In genomic region chr7:95808396-95808795, GRCh38 we compare ENCODE assay signal across 23 cellular contexts. TPM values are rescaled to one million over a fixed set of nuclear protein-coding genes. Genes with fewer than 3 reads are reported as not detected.
DNase-seq lines count a peak whose midpoint lies in the region; ATAC-seq and TF ChIP-seq lines count a peak whose summit lies in the region.
"Had no signal": no experiment of that assay in that cellular context is flagged by ENCODE, and none has a peak within 500 bp of the region (broad histone marks: within the 10 kb centered on the region; RNA-seq: fewer than 3 reads in every experiment).

No MANE protein-coding gene starts in this region.

- H3K36me3 Mint-ChIP-seq in MCF 10A (ENCODE audit: insufficient read depth, unreplicated experiment), result no peaks in the 10 kb centered on the region
- H3K36me3 Mint-ChIP-seq: CD14-positive monocyte; CD4-positive, alpha-beta memory T cell; CD4-positive, CD25-positive, alpha-beta regulatory T cell; CD8-positive, alpha-beta memory T cell had no signal

- no peaks in the 10 kb centered on the region for H3K36me3 ChIP-seq in mammary epithelial cell (ENCODE audit: insufficient read depth, low read length)
- H3K36me3 ChIP-seq in psoas muscle (ENCODE audit: insufficient read depth in 1 of 2, low read depth in 1 of 2), result no peaks in the 10 kb centered on the region
- H3K36me3 ChIP-seq: BE2C, BLaER1 had no signal

- no peaks in the 10 kb centered on the region for H3K79me2 ChIP-seq in mammary epithelial cell (ENCODE audit: insufficient read depth, low read length)

- no TSS peak for BruUV-seq in MCF 10A (replicated peaks; lab: Mats Ljungman, UMichigan)
- BruUV-seq in mammary epithelial cell (replicated peaks; lab: Mats Ljungman, UMichigan), result no TSS peak

- in situ Hi-C loops in mammary epithelial cell (cut with MboI; ENCODE audit: low sequenced_read_pairs in 2 of 2), result no loop called here

- no peak overlapping the region for H3K27ac Mint-ChIP-seq in MCF 10A (ENCODE audit: low read depth, unreplicated experiment)
- H3K27ac Mint-ChIP-seq: CD14-positive monocyte; CD4-positive, alpha-beta memory T cell; CD4-positive, CD25-positive, alpha-beta regulatory T cell; CD8-positive, alpha-beta memory T cell had no signal

- TF ChIP-seq CTCF in MCF 10A (IDR thresholded peaks at IDR 0.05; ENCODE audit: unreplicated experiment) (no peak), mammary epithelial cell (conservative IDR thresholded peaks at IDR 0.05 in 1 of 2, IDR thresholded peaks at IDR 0.05 in 1 of 2; ENCODE audit: extremely low read depth in 1 of 2, insufficient read depth in 1 of 2, low read depth in 1 of 2, low read length in 2 of 2) (no peak), psoas muscle (IDR thresholded peaks at IDR 0.05) (no peak)

- dilution Hi-C loops in mammary epithelial cell (cut with HindIII; ENCODE audit: low sequenced_read_pairs), result no loop called here

- peaks cover 51% of the 10 kb centered on the region for H3K27me3 Mint-ChIP-seq in MCF 10A (ENCODE audit: insufficient read depth, unreplicated experiment)
- H3K27me3 Mint-ChIP-seq: CD4-positive, CD25-positive, alpha-beta regulatory T cell had no signal

- H3K9me3 ChIP-seq in mammary epithelial cell (replicated peaks; ENCODE audit: insufficient read depth, low read length) (no peaks in the 10 kb centered on the region), psoas muscle (no peaks in the 10 kb centered on the region)
- H3K9me3 ChIP-seq: BE2C, BLaER1 had no signal

- H3K4me3 ChIP-seq in mammary epithelial cell (replicated peaks in 1 of 3; ENCODE audit: insufficient read depth in 1 of 3, low read depth in 2 of 3, low read length in 3 of 3) (no peak overlapping the region), psoas muscle (no peak overlapping the region)
- H3K4me3 ChIP-seq: BLaER1, GM12878 had no signal

- CTCF ChIA-PET in MCF 10A (lab: Yijun Ruan, JAX) (interaction anchor here (0.7 to 0.9 kb wide), 3 partner anchors 31 to 63 kb away, joined by 3 read pairs; partner anchors contain the start of gene DYNC1I1), mammary epithelial cell (lab: Charles Lee; ENCODE audit: low non-redundant PET) (no interaction called here)

- intact Hi-C loops in MCF 10A (cut with micrococcal nuclease) (no loop called here), mammary epithelial cell (cut with micrococcal nuclease) (no loop called here), psoas muscle (cut with DNase I) (no loop called here)

- H3K4me1 Mint-ChIP-seq in MCF 10A (ENCODE audit: insufficient read depth, unreplicated experiment), result no peaks in the 10 kb centered on the region
- H3K4me1 Mint-ChIP-seq: CD14-positive monocyte; CD4-positive, alpha-beta memory T cell; CD4-positive, CD25-positive, alpha-beta regulatory T cell; CD8-positive, alpha-beta memory T cell had no signal

- H3K4me2 ChIP-seq in mammary epithelial cell (ENCODE audit: insufficient read depth, low read depth, low read length), result no peak overlapping the region
- H3K4me2 ChIP-seq: BLaER1 had no signal

- no peak overlapping the region for H3K9ac ChIP-seq in mammary epithelial cell (ENCODE audit: insufficient read depth, low read length)
- H3K9ac ChIP-seq: BLaER1 had no signal

- H2AFZ ChIP-seq in mammary epithelial cell (ENCODE audit: low read depth, low read length), result no peak overlapping the region

- no peak for ATAC-seq in psoas muscle
- ATAC-seq: GM12878 had no signal

- 70% methylated on average over 2 of the region's 2 CpGs for WGBS in mammary epithelial cell (ENCODE audit: low coverage, missing lambda C conversion rate)
- 59 to 67% (median 65%) methylated on average over 2 of the region's 2 CpGs for WGBS in psoas muscle, 3 donors

- no peak overlapping the region for H3K4me3 Mint-ChIP-seq in MCF 10A (ENCODE audit: unreplicated experiment)
- H3K4me3 Mint-ChIP-seq: CD14-positive monocyte; CD4-positive, alpha-beta memory T cell; CD4-positive, CD25-positive, alpha-beta regulatory T cell; CD8-positive, alpha-beta memory T cell had no signal

- no peaks in the 10 kb centered on the region for H3K9me3 Mint-ChIP-seq in MCF 10A (ENCODE audit: unreplicated experiment)
- H3K9me3 Mint-ChIP-seq: CD4-positive, alpha-beta memory T cell; CD8-positive, alpha-beta memory T cell had no signal

- POLR2A ChIA-PET in MCF 10A (lab: Yijun Ruan, JAX), result no interaction called here

- no peaks in the 10 kb centered on the region for H4K20me1 ChIP-seq in mammary epithelial cell (ENCODE audit: insufficient read depth, low read length)
- H4K20me1 ChIP-seq: BLaER1 had no signal

- H3K27me3 ChIP-seq in mammary epithelial cell (ENCODE audit: insufficient read depth, low read length), result no peaks in the 10 kb centered on the region
- H3K27me3 ChIP-seq in psoas muscle (ENCODE audit: insufficient read depth in 3 of 3, low read length in 2 of 3), result no peaks in the 10 kb centered on the region
- H3K27me3 ChIP-seq: BE2C, BLaER1 had no signal

- H3K4me1 ChIP-seq in mammary epithelial cell (ENCODE audit: insufficient read depth, low read length) (no peaks in the 10 kb centered on the region), psoas muscle (no peaks in the 10 kb centered on the region)
- H3K4me1 ChIP-seq: BLaER1 had no signal

- H3K27ac ChIP-seq in mammary epithelial cell (ENCODE audit: insufficient read depth, low read depth, low read length) (no peak overlapping the region), psoas muscle (no peak overlapping the region)
- H3K27ac ChIP-seq: BLaER1 had no signal

- DNase-seq in MCF 10A (ENCODE audit: unreplicated experiment) (peak; percentile 40), mammary epithelial cell (no peak), NCI-H69 (lab: John Stamatoyannopoulos, UW) (peak; percentile 80), cerebellar cortex (ENCODE audit: low spot score) (peak; percentile 50), NCI-H1105 treated with DMSO at 0.1 percent for 48 hours (lab: John Stamatoyannopoulos, UW) (no peak), psoas muscle (no peak), NCI-H187 treated with DMSO at 0.1 percent for 48 hours (lab: John Stamatoyannopoulos, UW) (no peak)
- DNase-seq: 8988T; ACHN; BE2C; CD4-positive, alpha-beta memory T cell; CD4-positive, CD25-positive, alpha-beta regulatory T cell; CD8-positive, alpha-beta memory T cell; COR-L47; DMS 273 treated with DMSO at 0.1 percent for 48 hours; DMS153; DMS53; DMS79; DND-41; EL had no signal

RNA-seq across cellular contexts. Expression of gene DYNC1I1, which starts 36.0 kb away (rescaled TPM):
- total RNA-seq in MCF 10A (2022) (not detected in 2 replicates), mammary epithelial cell (1 to 10 TPM in 1 of 2 donors, under 1 TPM in 1; 0.56 to 1.8 TPM), psoas muscle (10 to 100 TPM in 1 of 4 donors, 1 to 10 TPM in 3; 3.1 to 28.8 (median 7.4) TPM)
- polyA plus RNA-seq in mammary epithelial cell (0.45 TPM), psoas muscle (1 to 10 TPM; 3.0 to 7.6 (median 6.8) TPM)
- polyA minus RNA-seq in mammary epithelial cell, result 2.9 TPM
- total RNA-seq: CD4-positive, alpha-beta memory T cell; CD4-positive, CD25-positive, alpha-beta regulatory T cell; CD8-positive, alpha-beta memory T cell had no signal
- polyA plus RNA-seq: CD14-positive monocyte; CD4-positive, CD25-positive, alpha-beta regulatory T cell; CD8-positive, alpha-beta memory T cell had no signal

Comparison
In these comparisons a context has a peak if more than half of its experiments do, and no peak if none do; other contexts are left out.
1. DNase-seq: peak in MCF 10A (single experiment), NCI-H69 (single experiment) and cerebellar cortex (single experiment); none in mammary epithelial cell (single experiment), NCI-H1105 treated with DMSO at 0.1 percent for 48 hours (single experiment), psoas muscle (0 of 2) and NCI-H187 treated with DMSO at 0.1 percent for 48 hours (single experiment).